ENCODE assay signal across 1 cellular context in the genomic region with DNA sequence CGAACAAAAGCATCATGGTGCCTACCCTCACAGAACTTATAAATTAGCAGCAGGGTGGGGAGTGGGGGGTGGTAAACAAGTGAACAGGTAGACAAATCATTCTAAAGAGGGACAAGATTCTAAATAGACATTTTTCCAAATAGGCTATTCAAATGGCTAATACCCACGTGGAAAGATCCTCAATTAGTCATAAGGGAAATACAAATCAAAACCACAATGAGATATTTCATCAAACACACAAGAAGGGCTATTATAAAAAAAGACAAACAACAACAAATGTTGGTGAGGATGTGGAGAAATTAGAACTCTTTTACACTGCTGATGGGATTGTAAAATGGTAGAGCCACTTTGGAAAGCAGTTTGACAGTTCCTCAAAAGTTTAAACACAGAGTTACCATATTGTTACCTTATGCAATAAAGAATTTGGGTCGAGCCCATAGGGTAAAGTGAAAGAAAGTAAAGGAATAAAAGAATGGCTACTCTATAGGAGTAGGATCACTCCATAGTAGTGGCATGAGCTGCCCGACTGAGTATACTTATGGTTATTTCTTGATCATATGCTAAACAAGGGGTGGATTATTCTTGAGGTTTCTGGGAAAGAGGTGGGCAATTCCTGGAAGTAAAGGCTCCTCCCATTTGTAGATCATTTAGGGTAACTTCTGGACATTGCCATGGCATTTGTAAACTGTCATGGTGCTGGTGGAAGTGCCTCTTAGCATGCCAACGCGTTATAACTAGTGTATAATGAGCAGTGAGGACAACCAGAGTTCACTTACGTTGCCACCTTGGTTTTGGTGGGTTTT.
TF ChIP-seq lines count a peak whose summit lies in the region.

No MANE protein-coding gene starts in this region.

TF ChIP-seq in K562, 482 proteins besides CTCF, POLR2A, EP300 and RAD21:
- TF ChIP-seq, protein P1, sequence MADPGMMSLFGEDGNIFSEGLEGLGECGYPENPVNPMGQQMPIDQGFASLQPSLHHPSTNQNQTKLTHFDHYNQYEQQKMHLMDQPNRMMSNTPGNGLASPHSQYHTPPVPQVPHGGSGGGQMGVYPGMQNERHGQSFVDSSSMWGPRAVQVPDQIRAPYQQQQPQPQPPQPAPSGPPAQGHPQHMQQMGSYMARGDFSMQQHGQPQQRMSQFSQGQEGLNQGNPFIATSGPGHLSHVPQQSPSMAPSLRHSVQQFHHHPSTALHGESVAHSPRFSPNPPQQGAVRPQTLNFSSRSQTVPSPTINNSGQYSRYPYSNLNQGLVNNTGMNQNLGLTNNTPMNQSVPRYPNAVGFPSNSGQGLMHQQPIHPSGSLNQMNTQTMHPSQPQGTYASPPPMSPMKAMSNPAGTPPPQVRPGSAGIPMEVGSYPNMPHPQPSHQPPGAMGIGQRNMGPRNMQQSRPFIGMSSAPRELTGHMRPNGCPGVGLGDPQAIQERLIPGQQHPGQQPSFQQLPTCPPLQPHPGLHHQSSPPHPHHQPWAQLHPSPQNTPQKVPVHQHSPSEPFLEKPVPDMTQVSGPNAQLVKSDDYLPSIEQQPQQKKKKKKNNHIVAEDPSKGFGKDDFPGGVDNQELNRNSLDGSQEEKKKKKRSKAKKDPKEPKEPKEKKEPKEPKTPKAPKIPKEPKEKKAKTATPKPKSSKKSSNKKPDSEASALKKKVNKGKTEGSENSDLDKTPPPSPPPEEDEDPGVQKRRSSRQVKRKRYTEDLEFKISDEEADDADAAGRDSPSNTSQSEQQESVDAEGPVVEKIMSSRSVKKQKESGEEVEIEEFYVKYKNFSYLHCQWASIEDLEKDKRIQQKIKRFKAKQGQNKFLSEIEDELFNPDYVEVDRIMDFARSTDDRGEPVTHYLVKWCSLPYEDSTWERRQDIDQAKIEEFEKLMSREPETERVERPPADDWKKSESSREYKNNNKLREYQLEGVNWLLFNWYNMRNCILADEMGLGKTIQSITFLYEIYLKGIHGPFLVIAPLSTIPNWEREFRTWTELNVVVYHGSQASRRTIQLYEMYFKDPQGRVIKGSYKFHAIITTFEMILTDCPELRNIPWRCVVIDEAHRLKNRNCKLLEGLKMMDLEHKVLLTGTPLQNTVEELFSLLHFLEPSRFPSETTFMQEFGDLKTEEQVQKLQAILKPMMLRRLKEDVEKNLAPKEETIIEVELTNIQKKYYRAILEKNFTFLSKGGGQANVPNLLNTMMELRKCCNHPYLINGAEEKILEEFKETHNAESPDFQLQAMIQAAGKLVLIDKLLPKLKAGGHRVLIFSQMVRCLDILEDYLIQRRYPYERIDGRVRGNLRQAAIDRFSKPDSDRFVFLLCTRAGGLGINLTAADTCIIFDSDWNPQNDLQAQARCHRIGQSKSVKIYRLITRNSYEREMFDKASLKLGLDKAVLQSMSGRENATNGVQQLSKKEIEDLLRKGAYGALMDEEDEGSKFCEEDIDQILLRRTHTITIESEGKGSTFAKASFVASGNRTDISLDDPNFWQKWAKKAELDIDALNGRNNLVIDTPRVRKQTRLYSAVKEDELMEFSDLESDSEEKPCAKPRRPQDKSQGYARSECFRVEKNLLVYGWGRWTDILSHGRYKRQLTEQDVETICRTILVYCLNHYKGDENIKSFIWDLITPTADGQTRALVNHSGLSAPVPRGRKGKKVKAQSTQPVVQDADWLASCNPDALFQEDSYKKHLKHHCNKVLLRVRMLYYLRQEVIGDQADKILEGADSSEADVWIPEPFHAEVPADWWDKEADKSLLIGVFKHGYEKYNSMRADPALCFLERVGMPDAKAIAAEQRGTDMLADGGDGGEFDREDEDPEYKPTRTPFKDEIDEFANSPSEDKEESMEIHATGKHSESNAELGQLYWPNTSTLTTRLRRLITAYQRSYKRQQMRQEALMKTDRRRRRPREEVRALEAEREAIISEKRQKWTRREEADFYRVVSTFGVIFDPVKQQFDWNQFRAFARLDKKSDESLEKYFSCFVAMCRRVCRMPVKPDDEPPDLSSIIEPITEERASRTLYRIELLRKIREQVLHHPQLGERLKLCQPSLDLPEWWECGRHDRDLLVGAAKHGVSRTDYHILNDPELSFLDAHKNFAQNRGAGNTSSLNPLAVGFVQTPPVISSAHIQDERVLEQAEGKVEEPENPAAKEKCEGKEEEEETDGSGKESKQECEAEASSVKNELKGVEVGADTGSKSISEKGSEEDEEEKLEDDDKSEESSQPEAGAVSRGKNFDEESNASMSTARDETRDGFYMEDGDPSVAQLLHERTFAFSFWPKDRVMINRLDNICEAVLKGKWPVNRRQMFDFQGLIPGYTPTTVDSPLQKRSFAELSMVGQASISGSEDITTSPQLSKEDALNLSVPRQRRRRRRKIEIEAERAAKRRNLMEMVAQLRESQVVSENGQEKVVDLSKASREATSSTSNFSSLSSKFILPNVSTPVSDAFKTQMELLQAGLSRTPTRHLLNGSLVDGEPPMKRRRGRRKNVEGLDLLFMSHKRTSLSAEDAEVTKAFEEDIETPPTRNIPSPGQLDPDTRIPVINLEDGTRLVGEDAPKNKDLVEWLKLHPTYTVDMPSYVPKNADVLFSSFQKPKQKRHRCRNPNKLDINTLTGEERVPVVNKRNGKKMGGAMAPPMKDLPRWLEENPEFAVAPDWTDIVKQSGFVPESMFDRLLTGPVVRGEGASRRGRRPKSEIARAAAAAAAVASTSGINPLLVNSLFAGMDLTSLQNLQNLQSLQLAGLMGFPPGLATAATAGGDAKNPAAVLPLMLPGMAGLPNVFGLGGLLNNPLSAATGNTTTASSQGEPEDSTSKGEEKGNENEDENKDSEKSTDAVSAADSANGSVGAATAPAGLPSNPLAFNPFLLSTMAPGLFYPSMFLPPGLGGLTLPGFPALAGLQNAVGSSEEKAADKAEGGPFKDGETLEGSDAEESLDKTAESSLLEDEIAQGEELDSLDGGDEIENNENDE (IDR thresholded peaks at IDR 0.05; ENCODE audit: low read depth, low read length): no peak
- TF ChIP-seq FOXJ3 (CRISPR knock-in tag; IDR thresholded peaks at IDR 0.05): no peak
- TF ChIP-seq, protein P2, sequence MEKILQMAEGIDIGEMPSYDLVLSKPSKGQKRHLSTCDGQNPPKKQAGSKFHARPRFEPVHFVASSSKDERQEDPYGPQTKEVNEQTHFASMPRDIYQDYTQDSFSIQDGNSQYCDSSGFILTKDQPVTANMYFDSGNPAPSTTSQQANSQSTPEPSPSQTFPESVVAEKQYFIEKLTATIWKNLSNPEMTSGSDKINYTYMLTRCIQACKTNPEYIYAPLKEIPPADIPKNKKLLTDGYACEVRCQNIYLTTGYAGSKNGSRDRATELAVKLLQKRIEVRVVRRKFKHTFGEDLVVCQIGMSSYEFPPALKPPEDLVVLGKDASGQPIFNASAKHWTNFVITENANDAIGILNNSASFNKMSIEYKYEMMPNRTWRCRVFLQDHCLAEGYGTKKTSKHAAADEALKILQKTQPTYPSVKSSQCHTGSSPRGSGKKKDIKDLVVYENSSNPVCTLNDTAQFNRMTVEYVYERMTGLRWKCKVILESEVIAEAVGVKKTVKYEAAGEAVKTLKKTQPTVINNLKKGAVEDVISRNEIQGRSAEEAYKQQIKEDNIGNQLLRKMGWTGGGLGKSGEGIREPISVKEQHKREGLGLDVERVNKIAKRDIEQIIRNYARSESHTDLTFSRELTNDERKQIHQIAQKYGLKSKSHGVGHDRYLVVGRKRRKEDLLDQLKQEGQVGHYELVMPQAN (IDR thresholded peaks at IDR 0.05; ENCODE audit: borderline replicate concordance): no peak
- TF ChIP-seq ZNF263 (CRISPR knock-in tag; IDR thresholded peaks at IDR 0.05; ENCODE audit: borderline replicate concordance): no peak
- peak; percentile 91 for TF ChIP-seq STAT5A (IDR thresholded peaks at IDR 0.05; ENCODE audit: borderline replicate concordance, low read length)
- no peak for TF ChIP-seq SAFB (IDR thresholded peaks at IDR 0.05; ENCODE audit: borderline replicate concordance, low read depth, low read length)
- peak; percentile 40; the same call in 1 of the 2 replicates for TF ChIP-seq SUPT5H (IDR thresholded peaks at IDR 0.05)
- TF ChIP-seq ELF2 (CRISPR knock-in tag; IDR thresholded peaks at IDR 0.05): no peak
- TF ChIP-seq NFE2 (IDR thresholded peaks at IDR 0.05; ENCODE audit: low read depth): no peak
- TF ChIP-seq, protein P3, sequence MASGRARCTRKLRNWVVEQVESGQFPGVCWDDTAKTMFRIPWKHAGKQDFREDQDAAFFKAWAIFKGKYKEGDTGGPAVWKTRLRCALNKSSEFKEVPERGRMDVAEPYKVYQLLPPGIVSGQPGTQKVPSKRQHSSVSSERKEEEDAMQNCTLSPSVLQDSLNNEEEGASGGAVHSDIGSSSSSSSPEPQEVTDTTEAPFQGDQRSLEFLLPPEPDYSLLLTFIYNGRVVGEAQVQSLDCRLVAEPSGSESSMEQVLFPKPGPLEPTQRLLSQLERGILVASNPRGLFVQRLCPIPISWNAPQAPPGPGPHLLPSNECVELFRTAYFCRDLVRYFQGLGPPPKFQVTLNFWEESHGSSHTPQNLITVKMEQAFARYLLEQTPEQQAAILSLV (tag; IDR thresholded peaks at IDR 0.05): no peak
- TF ChIP-seq RFX1 (IDR thresholded peaks at IDR 0.05): peak; percentile 56
- TF ChIP-seq DMBX1 (CRISPR knock-in tag; IDR thresholded peaks at IDR 0.05; ENCODE audit: borderline replicate concordance): no peak
- no peak for TF ChIP-seq PHF21A (IDR thresholded peaks at IDR 0.05; ENCODE audit: borderline replicate concordance, low read depth)
- no peak for TF ChIP-seq ZZZ3 (IDR thresholded peaks at IDR 0.05)
- TF ChIP-seq POLR2G (IDR thresholded peaks at IDR 0.05; ENCODE audit: low read depth, low read length): no peak
- TF ChIP-seq FOXP1 (CRISPR knock-in tag; IDR thresholded peaks at IDR 0.05): no peak
- TF ChIP-seq TBP (optimal IDR thresholded peaks at IDR 0.05; ENCODE audit: low read depth, low read length): peak; percentile 81
- TF ChIP-seq FOXA3 (CRISPR knock-in tag; conservative IDR thresholded peaks at IDR 0.05 in 1 of 2, IDR thresholded peaks at IDR 0.05 in 1 of 2): no peak
- TF ChIP-seq KLF10 (CRISPR knock-in tag; IDR thresholded peaks at IDR 0.05): no peak
- no peak for TF ChIP-seq JUNB (CRISPR knock-in tag; conservative IDR thresholded peaks at IDR 0.05)
- TF ChIP-seq, protein P4, sequence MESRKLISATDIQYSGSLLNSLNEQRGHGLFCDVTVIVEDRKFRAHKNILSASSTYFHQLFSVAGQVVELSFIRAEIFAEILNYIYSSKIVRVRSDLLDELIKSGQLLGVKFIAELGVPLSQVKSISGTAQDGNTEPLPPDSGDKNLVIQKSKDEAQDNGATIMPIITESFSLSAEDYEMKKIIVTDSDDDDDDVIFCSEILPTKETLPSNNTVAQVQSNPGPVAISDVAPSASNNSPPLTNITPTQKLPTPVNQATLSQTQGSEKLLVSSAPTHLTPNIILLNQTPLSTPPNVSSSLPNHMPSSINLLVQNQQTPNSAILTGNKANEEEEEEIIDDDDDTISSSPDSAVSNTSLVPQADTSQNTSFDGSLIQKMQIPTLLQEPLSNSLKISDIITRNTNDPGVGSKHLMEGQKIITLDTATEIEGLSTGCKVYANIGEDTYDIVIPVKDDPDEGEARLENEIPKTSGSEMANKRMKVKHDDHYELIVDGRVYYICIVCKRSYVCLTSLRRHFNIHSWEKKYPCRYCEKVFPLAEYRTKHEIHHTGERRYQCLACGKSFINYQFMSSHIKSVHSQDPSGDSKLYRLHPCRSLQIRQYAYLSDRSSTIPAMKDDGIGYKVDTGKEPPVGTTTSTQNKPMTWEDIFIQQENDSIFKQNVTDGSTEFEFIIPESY (CRISPR knock-in tag; IDR thresholded peaks at IDR 0.05): no peak
- no peak for TF ChIP-seq CCAR2 (IDR thresholded peaks at IDR 0.05; ENCODE audit: low read depth, low read length)
- TF ChIP-seq EGR1 (conservative IDR thresholded peaks at IDR 0.05): peak; percentile 26; the same call in 1 of the 2 replicates
- TF ChIP-seq POLR2AphosphoS5 (IDR thresholded peaks at IDR 0.05; ENCODE audit: control insufficient read depth, insufficient read depth, low read depth, low read length): peak; percentile 24; the same call in 1 of the 2 replicates
- no peak for TF ChIP-seq MTA3 (IDR thresholded peaks at IDR 0.05; ENCODE audit: borderline replicate concordance)
- no peak for TF ChIP-seq NEUROD1 (IDR thresholded peaks at IDR 0.05; ENCODE audit: borderline replicate concordance, low read depth, low read length, partially characterized antibody)
- TF ChIP-seq RBFOX2 (IDR thresholded peaks at IDR 0.05; ENCODE audit: low read depth, low read length): 0 out of 2 replicates have a peak, but pooled peaks have one; percentile 25
- TF ChIP-seq, protein P5, sequence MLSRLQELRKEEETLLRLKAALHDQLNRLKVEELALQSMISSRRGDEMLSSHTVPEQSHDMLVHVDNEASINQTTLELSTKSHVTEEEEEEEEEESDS (CRISPR knock-in tag; IDR thresholded peaks at IDR 0.05): no peak
- TF ChIP-seq PML (IDR thresholded peaks at IDR 0.05; ENCODE audit: low read length): peak; percentile 54; the same call in 1 of the 2 replicates
- TF ChIP-seq POLR2H (tag; IDR thresholded peaks at IDR 0.05; ENCODE audit: low read depth): peak; percentile 62
- TF ChIP-seq HIVEP1 (CRISPR knock-in tag; IDR thresholded peaks at IDR 0.05): no peak
- no peak for TF ChIP-seq POLR2AphosphoS2 (IDR thresholded peaks at IDR 0.05; ENCODE audit: low read length)
- no peak for TF ChIP-seq YBX1 (IDR thresholded peaks at IDR 0.05)
